ENCODE assay signal across 8 cellular contexts in genomic region chr1:160261878-160262794, GRCh38. TPM values are rescaled to one million over a fixed set of nuclear protein-coding genes. Genes with fewer than 3 reads are reported as not detected.
DNase-seq lines count a peak whose midpoint lies in the region; ATAC-seq and TF ChIP-seq lines count a peak whose summit lies in the region.

TSS of gene DCAF8 (minus strand) at chr1:160262549. CDS start at chr1:160244008, 18,541 bp downstream.

- H3K4me3 Mint-ChIP-seq in activated T-cell treated with anti-CD3 and anti-CD28 coated beads, Interleukin-2, amount 50 U/mL, for 24 hours: peak within 1 kb of the TSS; percentile 94

- TF ChIP-seq POLR2A in erythroblast (IDR thresholded peaks at IDR 0.05; ENCODE audit: low read length): peak; percentile 99

- H3K4me1 Mint-ChIP-seq in activated T-cell treated with anti-CD3 and anti-CD28 coated beads, Interleukin-2, amount 50 U/mL, for 24 hours (ENCODE audit: low read depth): peaks cover 53% of the 10 kb centered on the region

- no peaks in the 10 kb centered on the region for H3K36me3 ChIP-seq in mucosa of stomach (ENCODE audit: control insufficient read depth, insufficient read depth, low read length)

- H3K27me3 ChIP-seq in mucosa of stomach (ENCODE audit: control insufficient read depth, insufficient read depth, low read length): no peaks in the 10 kb centered on the region

- peak within 1 kb of the TSS; percentile 100 for H3K4me3 ChIP-seq in mucosa of stomach (ENCODE audit: low read length)

- H3K27me3 Mint-ChIP-seq in activated T-cell treated with anti-CD3 and anti-CD28 coated beads, Interleukin-2, amount 50 U/mL, for 24 hours: no peaks in the 10 kb centered on the region

- peaks cover 46% of the 10 kb centered on the region for H3K36me3 Mint-ChIP-seq in activated T-cell treated with anti-CD3 and anti-CD28 coated beads, Interleukin-2, amount 50 U/mL, for 24 hours (ENCODE audit: low read depth)

- no peaks in the 10 kb centered on the region for H3K9me3 ChIP-seq in mucosa of stomach (ENCODE audit: control insufficient read depth, low read length)

- H3K4me1 ChIP-seq in mucosa of stomach (ENCODE audit: control insufficient read depth, insufficient read depth, low read length): peaks cover 19% of the 10 kb centered on the region

- DNase-seq in DMS153 treated with DMSO at 0.1 percent for 48 hours (lab: John Stamatoyannopoulos, UW; ENCODE audit: unreplicated experiment) (peak; percentile 99), KBM-7 (peak; percentile 97), erythroblast (lab: John Stamatoyannopoulos, UW) (peak; percentile 99)
- peak; percentile 97 for DNase-seq in activated T-cell treated with anti-CD3 and anti-CD28 coated beads, Interleukin-2, amount 50 U/mL, for 24 hours
- DNase-seq in stimulated activated CD8-positive, alpha-beta memory T cell treated with anti-CD3 and anti-CD28 coated beads, Interleukin-7, amount 100 ng/mL, for 1 hour (ENCODE audit: low read depth in 2 of 2): peak; percentile 92 to 96

- H3K9me3 Mint-ChIP-seq in activated T-cell treated with anti-CD3 and anti-CD28 coated beads, Interleukin-2, amount 50 U/mL, for 24 hours: no peaks in the 10 kb centered on the region

- H3K27ac Mint-ChIP-seq in activated T-cell treated with anti-CD3 and anti-CD28 coated beads, Interleukin-2, amount 50 U/mL, for 24 hours: peak within 1 kb of the TSS; percentile 99

- in situ Hi-C loops in KBM-7 (cut with MboI; ENCODE audit: low pct_unique_long_range_greater_than_20kb, low sequenced_read_pairs): no loop called here

- ATAC-seq in GM21717 (IDR thresholded peaks at IDR 0.05; ENCODE audit: unreplicated experiment): peak; percentile 62

- peak within 1 kb of the TSS; percentile 100 for H3K9ac ChIP-seq in mucosa of stomach (ENCODE audit: low read length)

TF ChIP-seq in PFSK-1, 5 proteins besides CTCF, POLR2A, EP300 and RAD21:
- peak; percentile 60 to 66; a peak in 3 of 4 replicates for TF ChIP-seq REST (IDR thresholded peaks at IDR 0.05; ENCODE audit: insufficient read depth in 1 of 2, low read depth in 2 of 2, low read length in 2 of 2)
- no peak for TF ChIP-seq SIN3A (IDR thresholded peaks at IDR 0.05; ENCODE audit: borderline replicate concordance, insufficient read depth, low read length)
- peak; percentile 96 for TF ChIP-seq TAF1 (IDR thresholded peaks at IDR 0.05; ENCODE audit: borderline replicate concordance, insufficient read depth, low read length)
- peak; percentile 97 for TF ChIP-seq POLR2AphosphoS5 (IDR thresholded peaks at IDR 0.05; ENCODE audit: low read depth, low read length)
- TF ChIP-seq FOXP2 (optimal IDR thresholded peaks at IDR 0.05; ENCODE audit: borderline replicate concordance, extremely low read depth, extremely low read length, insufficient read depth): peak; percentile 96

RNA-seq across cellular contexts. Expression of gene DCAF8, which starts in this region (rescaled TPM):
- 80.5 TPM for polyA plus RNA-seq in PFSK-1 (2012; ENCODE audit: insufficient read length, low read depth)

Comparison
In these comparisons a context has a peak if more than half of its experiments do, and no peak if none do; other contexts are left out.
1. Peak in every context shown above with its lines: DNase-seq, ATAC-seq and H3K4me3 ChIP-seq.